In genomic region chr7:38368191-38368605, GRCh38 we compare ENCODE assay signal across 2 cellular contexts.
TF ChIP-seq lines count a peak whose summit lies in the region.

No MANE protein-coding gene starts in this region.

TF ChIP-seq in A549, 52 proteins besides CTCF, POLR2A, EP300 and RAD21:
- TF ChIP-seq EHF (CRISPR knock-in tag; IDR thresholded peaks at IDR 0.05) (no peak), SMC3 (IDR thresholded peaks at IDR 0.05) (no peak), MAFK (IDR thresholded peaks at IDR 0.05; ENCODE audit: partially characterized antibody) (no peak), GATA3 (IDR thresholded peaks at IDR 0.05; ENCODE audit: borderline replicate concordance) (no peak), EHMT2 (IDR thresholded peaks at IDR 0.05; ENCODE audit: low read depth) (no peak), E2F6 (IDR thresholded peaks at IDR 0.05; ENCODE audit: borderline replicate concordance, low read depth) (no peak), KDM1A (IDR thresholded peaks at IDR 0.05; ENCODE audit: low read depth) (no peak), NFE2L2 (conservative IDR thresholded peaks at IDR 0.05; ENCODE audit: low read length) (no peak), ZFP36 (IDR thresholded peaks at IDR 0.05; ENCODE audit: borderline replicate concordance, partially characterized antibody) (no peak), CBX8 (IDR thresholded peaks at IDR 0.05) (no peak), HEYL (CRISPR knock-in tag; IDR thresholded peaks at IDR 0.05) (no peak), ELK1 (IDR thresholded peaks at IDR 0.05; ENCODE audit: low read depth, low read length) (no peak), JUN (IDR thresholded peaks at IDR 0.05) (no peak), USF2 (IDR thresholded peaks at IDR 0.05) (no peak), SREBF2 (IDR thresholded peaks at IDR 0.05) (no peak), ZNF302 (CRISPR knock-in tag; IDR thresholded peaks at IDR 0.05) (no peak), RCOR1 (IDR thresholded peaks at IDR 0.05; ENCODE audit: low read depth, low read length) (no peak), POLR2AphosphoS2 (conservative IDR thresholded peaks at IDR 0.05; ENCODE audit: low read length) (no peak), FOXS1 (CRISPR knock-in tag; IDR thresholded peaks at IDR 0.05) (no peak), MAZ (IDR thresholded peaks at IDR 0.05; ENCODE audit: borderline replicate concordance, low read depth, low read length) (no peak)

TF ChIP-seq in H1, 55 proteins besides CTCF, POLR2A, EP300 and RAD21:
- TF ChIP-seq USF2 (IDR thresholded peaks at IDR 0.05; ENCODE audit: low read length) (no peak), E2F6 (IDR thresholded peaks at IDR 0.05) (no peak), CHD7 (IDR thresholded peaks at IDR 0.05; ENCODE audit: insufficient replicate concordance, low read length) (no peak), SIRT6 (IDR thresholded peaks at IDR 0.05; ENCODE audit: low read length) (no peak), HDAC2 (IDR thresholded peaks at IDR 0.05; ENCODE audit: borderline replicate concordance in 1 of 2, low read depth in 2 of 2, low read length in 2 of 2) (no peak), EZH2 (IDR thresholded peaks at IDR 0.05; ENCODE audit: low read depth, low read length, severe bottlenecking) (no peak), CTBP2 (IDR thresholded peaks at IDR 0.05; ENCODE audit: borderline replicate concordance, insufficient read depth, insufficient read length, low read length) (peak; percentile 57), TAF1 (IDR thresholded peaks at IDR 0.05; ENCODE audit: low read depth, low read length) (0 out of 2 replicates have a peak, but pooled peaks have one; percentile 20), FOSL1 (IDR thresholded peaks at IDR 0.05; ENCODE audit: insufficient read depth, low read depth, low read length) (no peak), SAP30 (IDR thresholded peaks at IDR 0.05; ENCODE audit: insufficient read depth, insufficient replicate concordance, low read length) (no peak), RBBP5 (IDR thresholded peaks at IDR 0.05; ENCODE audit: borderline replicate concordance, low read depth, low read length) (no peak), TBP (IDR thresholded peaks at IDR 0.05; ENCODE audit: low read depth, low read length) (no peak), ATF3 (IDR thresholded peaks at IDR 0.05; ENCODE audit: insufficient read depth, low read depth, low read length) (0 out of 2 replicates have a peak, but pooled peaks have one; percentile 4), SP1 (IDR thresholded peaks at IDR 0.05; ENCODE audit: low read depth, low read length) (no peak), RNF2 (IDR thresholded peaks at IDR 0.05; ENCODE audit: borderline replicate concordance, low read depth, low read length, missing control alignments, poor library complexity, severe bottlenecking) (no peak), TEAD4 (IDR thresholded peaks at IDR 0.05; ENCODE audit: low read depth, low read length) (no peak)
